In genomic region chr2:38875576-38876367, GRCh38 we compare ENCODE assay signal across 1 cellular context.
TF ChIP-seq lines count a peak whose summit lies in the region.

DHX57 (minus strand) TSS chr2:38875934; CDS start chr2:38868405, 7,529 bp downstream.
MORN2 (plus strand) TSS chr2:38875976.

TF ChIP-seq in GM12878, 131 proteins besides CTCF, POLR2A, EP300 and RAD21 (continued from another document and continues in another):
- TF ChIP-seq ZBTB40 (IDR thresholded peaks at IDR 0.05; ENCODE audit: borderline replicate concordance) (peak; percentile 92), YY1 (IDR thresholded peaks at IDR 0.05; ENCODE audit: low read depth, low read length) (0 out of 2 replicates have a peak, but pooled peaks have one; percentile 3), DPF2 (IDR thresholded peaks at IDR 0.05) (0 out of 2 replicates have a peak, but pooled peaks have one; percentile 11), BHLHE40 (IDR thresholded peaks at IDR 0.05; ENCODE audit: borderline replicate concordance in 1 of 2, low read depth in 2 of 2, low read length in 1 of 2) (peak; percentile 65 to 89), TCF12 (IDR thresholded peaks at IDR 0.05; ENCODE audit: low read depth, low read length) (peak; percentile 67; the same call in 1 of the 2 replicates), SMARCA5 (IDR thresholded peaks at IDR 0.05) (0 out of 2 replicates have a peak, but pooled peaks have one; percentile 32), GATAD2B (conservative IDR thresholded peaks at IDR 0.05; ENCODE audit: low read depth) (peak; percentile 47; the same call in 1 of the 2 replicates), NR2F1 (conservative IDR thresholded peaks at IDR 0.05) (peak; percentile 78), PBX3 (IDR thresholded peaks at IDR 0.05; ENCODE audit: insufficient replicate concordance, low read depth, low read length) (peak; percentile 16), TCF3 (IDR thresholded peaks at IDR 0.05; ENCODE audit: borderline replicate concordance, insufficient read depth, low read depth, low read length) (0 out of 2 replicates have a peak, but pooled peaks have one; percentile 35), HDGF (IDR thresholded peaks at IDR 0.05) (peak; percentile 74; the same call in 1 of the 2 replicates), LARP7 (IDR thresholded peaks at IDR 0.05) (peak; percentile 67; the same call in 1 of the 2 replicates), NBN (IDR thresholded peaks at IDR 0.05) (0 out of 2 replicates have a peak, but pooled peaks have one; percentile 56), MYB (IDR thresholded peaks at IDR 0.05; ENCODE audit: borderline replicate concordance, low read depth, low read length) (no peak), E4F1 (IDR thresholded peaks at IDR 0.05; ENCODE audit: borderline replicate concordance, partially characterized antibody) (peak; percentile 65), MAX (IDR thresholded peaks at IDR 0.05; ENCODE audit: low read depth, low read length) (peak; percentile 62; the same call in 1 of the 2 replicates), POU2F2 (IDR thresholded peaks at IDR 0.05; ENCODE audit: borderline replicate concordance, low read depth, low read length) (0 out of 3 replicates have a peak, but pooled peaks have one; percentile 18), CHD2 (IDR thresholded peaks at IDR 0.05; ENCODE audit: borderline replicate concordance, low read depth, low read length) (peak; percentile 68; the same call in 1 of the 2 replicates), SREBF2 (IDR thresholded peaks at IDR 0.05; ENCODE audit: low read length) (no peak), CREB1 (IDR thresholded peaks at IDR 0.05; ENCODE audit: low read depth) (peak; percentile 81), MXI1 (IDR thresholded peaks at IDR 0.05; ENCODE audit: low read depth, low read length) (peak; percentile 82), RBBP5 (conservative IDR thresholded peaks at IDR 0.05) (no peak), ZNF687 (IDR thresholded peaks at IDR 0.05) (peak; percentile 78), CEBPB (IDR thresholded peaks at IDR 0.05; ENCODE audit: borderline replicate concordance in 1 of 2, low read depth in 2 of 2, low read length in 2 of 2) (no peak), WRNIP1 (IDR thresholded peaks at IDR 0.05; ENCODE audit: borderline replicate concordance, low read depth, low read length) (no peak), BMI1 (IDR thresholded peaks at IDR 0.05; ENCODE audit: borderline replicate concordance) (peak; percentile 94), SREBF1 (IDR thresholded peaks at IDR 0.05; ENCODE audit: low read length) (peak; percentile 76; the same call in 1 of the 2 replicates), CHD1 (IDR thresholded peaks at IDR 0.05; ENCODE audit: low read depth, low read length) (peak; percentile 91; the same call in 1 of the 2 replicates), GABPA (IDR thresholded peaks at IDR 0.05; ENCODE audit: low read depth) (peak; percentile 92), BCLAF1 (IDR thresholded peaks at IDR 0.05) (peak; percentile 85), ZBTB11 (CRISPR knock-in tag; IDR thresholded peaks at IDR 0.05) (no peak), ASH2L (IDR thresholded peaks at IDR 0.05; ENCODE audit: borderline replicate concordance, low read depth) (0 out of 2 replicates have a peak, but pooled peaks have one; percentile 36), MTA2 (IDR thresholded peaks at IDR 0.05; ENCODE audit: low read depth) (peak; percentile 88), CBFB (IDR thresholded peaks at IDR 0.05; ENCODE audit: low read depth) (no peak), NRF1 (conservative IDR thresholded peaks at IDR 0.05; ENCODE audit: low read depth, low read length) (no peak), CREM (IDR thresholded peaks at IDR 0.05; ENCODE audit: low read depth) (peak; percentile 13; the same call in 1 of the 2 replicates), NFIC (IDR thresholded peaks at IDR 0.05; ENCODE audit: low read depth, low read length) (no peak), E2F4 (IDR thresholded peaks at IDR 0.05; ENCODE audit: low read depth, low read length) (no peak)
